1 cellular context compared by ENCODE assay signal in the genomic region with DNA sequence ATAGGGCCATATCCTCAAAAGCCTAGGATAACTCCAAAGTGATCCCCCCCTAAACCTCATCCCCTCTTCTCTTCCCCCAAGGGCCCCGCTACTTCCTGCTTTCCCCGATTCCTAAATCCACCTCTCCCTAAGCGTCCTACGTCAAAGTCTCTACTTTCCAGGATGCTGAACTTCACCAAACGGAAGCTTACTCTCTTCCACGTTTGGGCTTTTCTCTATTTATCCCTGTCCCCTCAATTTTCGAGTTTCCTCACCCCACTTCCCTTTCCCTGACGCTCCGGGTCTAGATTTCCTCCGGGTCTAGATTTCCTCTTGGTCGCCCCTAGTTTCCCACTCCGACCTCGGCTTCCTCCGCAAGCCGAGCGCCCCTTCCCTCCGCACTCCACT.
A peak's percentile ranks its signal among the peaks of the same experiment; 100 is the strongest.
TF ChIP-seq lines count a peak whose summit lies in the region.

No MANE protein-coding gene starts in this region.

TF ChIP-seq in K562, 482 proteins besides CTCF, POLR2A, EP300 and RAD21 (continues in another document):
- TF ChIP-seq, protein P1, sequence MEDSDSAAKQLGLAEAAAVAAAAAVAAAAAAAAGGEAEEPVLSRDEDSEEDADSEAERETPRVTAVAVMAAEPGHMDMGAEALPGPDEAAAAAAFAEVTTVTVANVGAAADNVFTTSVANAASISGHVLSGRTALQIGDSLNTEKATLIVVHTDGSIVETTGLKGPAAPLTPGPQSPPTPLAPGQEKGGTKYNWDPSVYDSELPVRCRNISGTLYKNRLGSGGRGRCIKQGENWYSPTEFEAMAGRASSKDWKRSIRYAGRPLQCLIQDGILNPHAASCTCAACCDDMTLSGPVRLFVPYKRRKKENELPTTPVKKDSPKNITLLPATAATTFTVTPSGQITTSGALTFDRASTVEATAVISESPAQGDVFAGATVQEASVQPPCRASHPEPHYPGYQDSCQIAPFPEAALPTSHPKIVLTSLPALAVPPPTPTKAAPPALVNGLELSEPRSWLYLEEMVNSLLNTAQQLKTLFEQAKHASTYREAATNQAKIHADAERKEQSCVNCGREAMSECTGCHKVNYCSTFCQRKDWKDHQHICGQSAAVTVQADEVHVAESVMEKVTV (CRISPR knock-in tag; IDR thresholded peaks at IDR 0.05), result peak; percentile 29; the same call in 1 of the 2 replicates
- TF ChIP-seq ELF4 (CRISPR knock-in tag; IDR thresholded peaks at IDR 0.05), result 0 out of 2 replicates have a peak, but pooled peaks have one; percentile 26
- TF ChIP-seq SMARCA4 (IDR thresholded peaks at IDR 0.05), result 0 out of 2 replicates have a peak, but pooled peaks have one; percentile 33
- TF ChIP-seq CHD1 (IDR thresholded peaks at IDR 0.05; ENCODE audit: low read length), result peak; percentile 78
- peak in 1 of 3 experiments; percentile 78; a peak in 1 of 6 replicates for TF ChIP-seq ZBTB11 (CRISPR knock-in tag; IDR thresholded peaks at IDR 0.05)
- no peak for TF ChIP-seq ZNF121 (CRISPR knock-in tag; conservative IDR thresholded peaks at IDR 0.05)
- TF ChIP-seq, protein P2, sequence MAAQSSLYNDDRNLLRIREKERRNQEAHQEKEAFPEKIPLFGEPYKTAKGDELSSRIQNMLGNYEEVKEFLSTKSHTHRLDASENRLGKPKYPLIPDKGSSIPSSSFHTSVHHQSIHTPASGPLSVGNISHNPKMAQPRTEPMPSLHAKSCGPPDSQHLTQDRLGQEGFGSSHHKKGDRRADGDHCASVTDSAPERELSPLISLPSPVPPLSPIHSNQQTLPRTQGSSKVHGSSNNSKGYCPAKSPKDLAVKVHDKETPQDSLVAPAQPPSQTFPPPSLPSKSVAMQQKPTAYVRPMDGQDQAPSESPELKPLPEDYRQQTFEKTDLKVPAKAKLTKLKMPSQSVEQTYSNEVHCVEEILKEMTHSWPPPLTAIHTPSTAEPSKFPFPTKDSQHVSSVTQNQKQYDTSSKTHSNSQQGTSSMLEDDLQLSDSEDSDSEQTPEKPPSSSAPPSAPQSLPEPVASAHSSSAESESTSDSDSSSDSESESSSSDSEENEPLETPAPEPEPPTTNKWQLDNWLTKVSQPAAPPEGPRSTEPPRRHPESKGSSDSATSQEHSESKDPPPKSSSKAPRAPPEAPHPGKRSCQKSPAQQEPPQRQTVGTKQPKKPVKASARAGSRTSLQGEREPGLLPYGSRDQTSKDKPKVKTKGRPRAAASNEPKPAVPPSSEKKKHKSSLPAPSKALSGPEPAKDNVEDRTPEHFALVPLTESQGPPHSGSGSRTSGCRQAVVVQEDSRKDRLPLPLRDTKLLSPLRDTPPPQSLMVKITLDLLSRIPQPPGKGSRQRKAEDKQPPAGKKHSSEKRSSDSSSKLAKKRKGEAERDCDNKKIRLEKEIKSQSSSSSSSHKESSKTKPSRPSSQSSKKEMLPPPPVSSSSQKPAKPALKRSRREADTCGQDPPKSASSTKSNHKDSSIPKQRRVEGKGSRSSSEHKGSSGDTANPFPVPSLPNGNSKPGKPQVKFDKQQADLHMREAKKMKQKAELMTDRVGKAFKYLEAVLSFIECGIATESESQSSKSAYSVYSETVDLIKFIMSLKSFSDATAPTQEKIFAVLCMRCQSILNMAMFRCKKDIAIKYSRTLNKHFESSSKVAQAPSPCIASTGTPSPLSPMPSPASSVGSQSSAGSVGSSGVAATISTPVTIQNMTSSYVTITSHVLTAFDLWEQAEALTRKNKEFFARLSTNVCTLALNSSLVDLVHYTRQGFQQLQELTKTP (IDR thresholded peaks at IDR 0.05; ENCODE audit: low read depth in 1 of 2, partially characterized antibody in 2 of 2), result peak in 1 of 2 experiments; percentile 12
- 0 out of 2 replicates have a peak, but pooled peaks have one; percentile 31 for TF ChIP-seq ETV1 (tag; conservative IDR thresholded peaks at IDR 0.05; ENCODE audit: low read depth)
- TF ChIP-seq SPI1 (IDR thresholded peaks at IDR 0.05; ENCODE audit: borderline replicate concordance, low read depth, low read length), result peak; percentile 61; the same call in 1 of the 2 replicates
- no peak for TF ChIP-seq XRCC5 (IDR thresholded peaks at IDR 0.05; ENCODE audit: low read depth, low read length)
- no peak for TF ChIP-seq ARID2 (IDR thresholded peaks at IDR 0.05)
- TF ChIP-seq PHB2 (IDR thresholded peaks at IDR 0.05; ENCODE audit: low read depth), result 0 out of 2 replicates have a peak, but pooled peaks have one; percentile 12
- no peak for TF ChIP-seq ZFX (CRISPR knock-in tag; IDR thresholded peaks at IDR 0.05)
- TF ChIP-seq, protein P3, sequence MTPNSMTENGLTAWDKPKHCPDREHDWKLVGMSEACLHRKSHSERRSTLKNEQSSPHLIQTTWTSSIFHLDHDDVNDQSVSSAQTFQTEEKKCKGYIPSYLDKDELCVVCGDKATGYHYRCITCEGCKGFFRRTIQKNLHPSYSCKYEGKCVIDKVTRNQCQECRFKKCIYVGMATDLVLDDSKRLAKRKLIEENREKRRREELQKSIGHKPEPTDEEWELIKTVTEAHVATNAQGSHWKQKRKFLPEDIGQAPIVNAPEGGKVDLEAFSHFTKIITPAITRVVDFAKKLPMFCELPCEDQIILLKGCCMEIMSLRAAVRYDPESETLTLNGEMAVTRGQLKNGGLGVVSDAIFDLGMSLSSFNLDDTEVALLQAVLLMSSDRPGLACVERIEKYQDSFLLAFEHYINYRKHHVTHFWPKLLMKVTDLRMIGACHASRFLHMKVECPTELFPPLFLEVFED (CRISPR knock-in tag; conservative IDR thresholded peaks at IDR 0.05), result peak; percentile 68; the same call in 1 of the 2 replicates
- TF ChIP-seq, protein P4, sequence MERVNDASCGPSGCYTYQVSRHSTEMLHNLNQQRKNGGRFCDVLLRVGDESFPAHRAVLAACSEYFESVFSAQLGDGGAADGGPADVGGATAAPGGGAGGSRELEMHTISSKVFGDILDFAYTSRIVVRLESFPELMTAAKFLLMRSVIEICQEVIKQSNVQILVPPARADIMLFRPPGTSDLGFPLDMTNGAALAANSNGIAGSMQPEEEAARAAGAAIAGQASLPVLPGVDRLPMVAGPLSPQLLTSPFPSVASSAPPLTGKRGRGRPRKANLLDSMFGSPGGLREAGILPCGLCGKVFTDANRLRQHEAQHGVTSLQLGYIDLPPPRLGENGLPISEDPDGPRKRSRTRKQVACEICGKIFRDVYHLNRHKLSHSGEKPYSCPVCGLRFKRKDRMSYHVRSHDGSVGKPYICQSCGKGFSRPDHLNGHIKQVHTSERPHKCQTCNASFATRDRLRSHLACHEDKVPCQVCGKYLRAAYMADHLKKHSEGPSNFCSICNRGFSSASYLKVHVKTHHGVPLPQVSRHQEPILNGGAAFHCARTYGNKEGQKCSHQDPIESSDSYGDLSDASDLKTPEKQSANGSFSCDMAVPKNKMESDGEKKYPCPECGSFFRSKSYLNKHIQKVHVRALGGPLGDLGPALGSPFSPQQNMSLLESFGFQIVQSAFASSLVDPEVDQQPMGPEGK (CRISPR knock-in tag; IDR thresholded peaks at IDR 0.05; ENCODE audit: borderline replicate concordance), result 0 out of 2 replicates have a peak, but pooled peaks have one; percentile 38
- 0 out of 2 replicates have a peak, but pooled peaks have one; percentile 67 for TF ChIP-seq OTX1 (CRISPR knock-in tag; IDR thresholded peaks at IDR 0.05)
- TF ChIP-seq NFRKB (IDR thresholded peaks at IDR 0.05; ENCODE audit: low read depth), result peak; percentile 48; the same call in 1 of the 2 replicates
- peak in 1 of 2 experiments; percentile 81; a peak in 2 of 4 replicates for TF ChIP-seq MLLT1 (IDR thresholded peaks at IDR 0.05)
- TF ChIP-seq HLTF (IDR thresholded peaks at IDR 0.05), result 0 out of 2 replicates have a peak, but pooled peaks have one; percentile 21
- peak; percentile 12 to 32; a peak in 1 of 4 replicates for TF ChIP-seq ARNT (IDR thresholded peaks at IDR 0.05)
- TF ChIP-seq, protein P5, sequence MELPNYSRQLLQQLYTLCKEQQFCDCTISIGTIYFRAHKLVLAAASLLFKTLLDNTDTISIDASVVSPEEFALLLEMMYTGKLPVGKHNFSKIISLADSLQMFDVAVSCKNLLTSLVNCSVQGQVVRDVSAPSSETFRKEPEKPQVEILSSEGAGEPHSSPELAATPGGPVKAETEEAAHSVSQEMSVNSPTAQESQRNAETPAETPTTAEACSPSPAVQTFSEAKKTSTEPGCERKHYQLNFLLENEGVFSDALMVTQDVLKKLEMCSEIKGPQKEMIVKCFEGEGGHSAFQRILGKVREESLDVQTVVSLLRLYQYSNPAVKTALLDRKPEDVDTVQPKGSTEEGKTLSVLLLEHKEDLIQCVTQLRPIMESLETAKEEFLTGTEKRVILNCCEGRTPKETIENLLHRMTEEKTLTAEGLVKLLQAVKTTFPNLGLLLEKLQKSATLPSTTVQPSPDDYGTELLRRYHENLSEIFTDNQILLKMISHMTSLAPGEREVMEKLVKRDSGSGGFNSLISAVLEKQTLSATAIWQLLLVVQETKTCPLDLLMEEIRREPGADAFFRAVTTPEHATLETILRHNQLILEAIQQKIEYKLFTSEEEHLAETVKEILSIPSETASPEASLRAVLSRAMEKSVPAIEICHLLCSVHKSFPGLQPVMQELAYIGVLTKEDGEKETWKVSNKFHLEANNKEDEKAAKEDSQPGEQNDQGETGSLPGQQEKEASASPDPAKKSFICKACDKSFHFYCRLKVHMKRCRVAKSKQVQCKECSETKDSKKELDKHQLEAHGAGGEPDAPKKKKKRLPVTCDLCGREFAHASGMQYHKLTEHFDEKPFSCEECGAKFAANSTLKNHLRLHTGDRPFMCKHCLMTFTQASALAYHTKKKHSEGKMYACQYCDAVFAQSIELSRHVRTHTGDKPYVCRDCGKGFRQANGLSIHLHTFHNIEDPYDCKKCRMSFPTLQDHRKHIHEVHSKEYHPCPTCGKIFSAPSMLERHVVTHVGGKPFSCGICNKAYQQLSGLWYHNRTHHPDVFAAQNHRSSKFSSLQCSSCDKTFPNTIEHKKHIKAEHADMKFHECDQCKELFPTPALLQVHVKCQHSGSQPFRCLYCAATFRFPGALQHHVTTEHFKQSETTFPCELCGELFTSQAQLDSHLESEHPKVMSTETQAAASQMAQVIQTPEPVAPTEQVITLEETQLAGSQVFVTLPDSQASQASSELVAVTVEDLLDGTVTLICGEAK (IDR thresholded peaks at IDR 0.05), result peak; percentile 63
- TF ChIP-seq, protein P5 (CRISPR knock-in tag; IDR thresholded peaks at IDR 0.05), result no peak
- TF ChIP-seq, protein P6, sequence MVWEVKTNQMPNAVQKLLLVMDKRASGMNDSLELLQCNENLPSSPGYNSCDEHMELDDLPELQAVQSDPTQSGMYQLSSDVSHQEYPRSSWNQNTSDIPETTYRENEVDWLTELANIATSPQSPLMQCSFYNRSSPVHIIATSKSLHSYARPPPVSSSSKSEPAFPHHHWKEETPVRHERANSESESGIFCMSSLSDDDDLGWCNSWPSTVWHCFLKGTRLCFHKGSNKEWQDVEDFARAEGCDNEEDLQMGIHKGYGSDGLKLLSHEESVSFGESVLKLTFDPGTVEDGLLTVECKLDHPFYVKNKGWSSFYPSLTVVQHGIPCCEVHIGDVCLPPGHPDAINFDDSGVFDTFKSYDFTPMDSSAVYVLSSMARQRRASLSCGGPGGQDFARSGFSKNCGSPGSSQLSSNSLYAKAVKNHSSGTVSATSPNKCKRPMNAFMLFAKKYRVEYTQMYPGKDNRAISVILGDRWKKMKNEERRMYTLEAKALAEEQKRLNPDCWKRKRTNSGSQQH (CRISPR knock-in tag; IDR thresholded peaks at IDR 0.05), result peak; percentile 64; the same call in 1 of the 2 replicates
